Comparison of ENCODE assay signal across 18 cellular contexts in genomic region chr1:26350701-26351590, GRCh38. TPM values are rescaled to one million over a fixed set of nuclear protein-coding genes. Genes with fewer than 3 reads are reported as not detected.
DNase-seq lines count a peak whose midpoint lies in the region; ATAC-seq, FAIRE-seq and TF ChIP-seq lines count a peak whose summit lies in the region.
"Had no signal": no experiment of that assay in that cellular context is flagged by ENCODE, and none has a peak within 500 bp of the region (broad histone marks: within the 10 kb centered on the region; RNA-seq: fewer than 3 reads in every experiment).

No MANE protein-coding gene starts in this region.

- H3K27ac Mint-ChIP-seq in CD14-positive monocyte = no peak overlapping the region
- H3K27ac Mint-ChIP-seq: CD8-positive, alpha-beta T cell; effector memory CD8-positive, alpha-beta T cell had no signal

- H3K27ac ChIP-seq in iPS-18a (ENCODE audit: low read length) = no peak overlapping the region
- H3K27ac ChIP-seq: neutrophil, VCaP had no signal

- H3K9me3 ChIP-seq in iPS-18a (ENCODE audit: control insufficient read depth, low read depth, low read length) = no peaks in the 10 kb centered on the region
- H3K9me3 ChIP-seq: neutrophil had no signal

- H3K4me3 Mint-ChIP-seq in CD14-positive monocyte = no peak overlapping the region
- H3K4me3 Mint-ChIP-seq: CD8-positive, alpha-beta T cell; effector memory CD8-positive, alpha-beta T cell had no signal

- peaks cover 14% of the 10 kb centered on the region for H3K4me1 ChIP-seq in iPS-18a (ENCODE audit: control insufficient read depth, low read depth, low read length)

- no peaks in the 10 kb centered on the region for H3K36me3 ChIP-seq in iPS-18a (ENCODE audit: control insufficient read depth, low read depth, low read length)
- H3K36me3 ChIP-seq: neutrophil had no signal

- peak overlapping the region; percentile 1 for H3K4me3 ChIP-seq in iPS-18a (ENCODE audit: low read length)

- TF ChIP-seq POLR2A in GM12891 (IDR thresholded peaks at IDR 0.05; ENCODE audit: low read depth, low read length) = no peak

- no peak for TF ChIP-seq CTCF in CD14-positive monocyte (IDR thresholded peaks at IDR 0.05)

- H3K9ac ChIP-seq in iPS-18a (ENCODE audit: low read length) = peak overlapping the region; percentile 16

- no peaks in the 10 kb centered on the region for H3K36me3 Mint-ChIP-seq in CD14-positive monocyte
- H3K36me3 Mint-ChIP-seq: CD8-positive, alpha-beta T cell had no signal

- peaks cover 0 to 2% (median 0%) of the 10 kb centered on the region in 7 donors for H3K9me3 Mint-ChIP-seq in CD14-positive monocyte
- H3K9me3 Mint-ChIP-seq: CD8-positive, alpha-beta T cell; effector memory CD8-positive, alpha-beta T cell had no signal

- peaks cover 0 to 3% (median 2%) of the 10 kb centered on the region in 3 donors for H3K27me3 Mint-ChIP-seq in CD14-positive monocyte (ENCODE audit: low read depth in 3 of 3)

- ATAC-seq in HG02885 (IDR thresholded peaks at IDR 0.05; ENCODE audit: poor library complexity, unreplicated experiment) (no peak), GM21529 (IDR thresholded peaks at IDR 0.05; ENCODE audit: unreplicated experiment) (no peak)
- ATAC-seq: CD8-positive, alpha-beta T cell; effector memory CD8-positive, alpha-beta T cell had no signal

- peaks cover 7% of the 10 kb centered on the region for H3K4me1 Mint-ChIP-seq in CD14-positive monocyte

- peak; percentile 47 for DNase-seq in HK-2 (ENCODE audit: unreplicated experiment)
- peak; percentile 29 for DNase-seq in astrocyte of the hippocampus (ENCODE audit: low read depth, low spot score)
- DNase-seq in pulmonary artery endothelial cell (ENCODE audit: low read depth, low spot score) = peak; percentile 46
- no peak for DNase-seq in CD14-positive monocyte (ENCODE audit: low spot score)
- no peak for DNase-seq in GM12891 (ENCODE audit: insufficient read length, low spot score)
- DNase-seq: activated T-cell treated with anti-CD3 and anti-CD28 coated beads, Interleukin-2, amount 50 U/mL, for 1 hour; CD8-positive, alpha-beta T cell; effector memory CD8-positive, alpha-beta T cell; NCI-H345; stimulated activated CD4-positive, alpha-beta T cell treated with anti-CD3 and anti-CD28 coated beads, Interleukin-1b, Interleukin-23, amount 100 ng/mL, for 48 hours; stimulated activated naive CD4-positive, alpha-beta T cell treated with Interleukin-2 at 50 U/mL for 16 hours had no signal

- no peaks in the 10 kb centered on the region for H3K27me3 ChIP-seq in iPS-18a (ENCODE audit: control insufficient read depth, insufficient read depth, low read length)

- no peak for FAIRE-seq in GM12891 (lab: Jason Lieb, UNC)
- FAIRE-seq: GM19239 had no signal

- intact Hi-C loops in CD14-positive monocyte (cut with micrococcal nuclease) = no loop called here

TF ChIP-seq in GM12891, 5 proteins besides CTCF, POLR2A, EP300 and RAD21:
- no peak for TF ChIP-seq POU2F2 (IDR thresholded peaks at IDR 0.05; ENCODE audit: low read depth, low read length)
- no peak for TF ChIP-seq TAF1 (IDR thresholded peaks at IDR 0.05; ENCODE audit: low read depth, low read length)
- no peak for TF ChIP-seq SPI1 (IDR thresholded peaks at IDR 0.05; ENCODE audit: low read depth, low read length)

RNA-seq across cellular contexts. Expression of gene CRYBG2, which starts 3.0 kb away (rescaled TPM):
- 0.35 TPM in 1 of 2 replicates, not detected in the other for total RNA-seq in pulmonary artery endothelial cell
- polyA plus RNA-seq in CD14-positive monocyte = not detected
- 0.21 TPM for polyA plus RNA-seq in GM12891 (2012; ENCODE audit: low read depth, missing spikeins)
- total RNA-seq: H4 had no signal

RNA-seq across cellular contexts. Expression of gene ZNF683, which starts 21.6 kb away (rescaled TPM):
- not detected in 2 replicates for total RNA-seq in pulmonary artery endothelial cell
- polyA plus RNA-seq in CD14-positive monocyte = not detected
- polyA plus RNA-seq in GM12891 (2012; ENCODE audit: low read depth, missing spikeins) = not detected
- total RNA-seq: H4 had no signal

RNA-seq across cellular contexts. Expression of gene CD52, which starts 33.2 kb away (rescaled TPM):
- not detected in 2 replicates for total RNA-seq in pulmonary artery endothelial cell
- 1,000 to 10,000 TPM; 2,617 to 4,047 TPM for polyA plus RNA-seq in CD14-positive monocyte
- polyA plus RNA-seq in GM12891 (2012; ENCODE audit: low read depth, missing spikeins) = 874 TPM

RNA-seq across cellular contexts. Expression of gene UBXN11, which starts 44.5 kb away (rescaled TPM):
- total RNA-seq in pulmonary artery endothelial cell = 3.0 and 4.3 TPM in 2 replicates
- polyA plus RNA-seq in CD14-positive monocyte = 10 to 100 TPM; 48.0 to 52.1 TPM
- polyA plus RNA-seq in GM12891 (2012; ENCODE audit: low read depth, missing spikeins) = 12.8 TPM

RNA-seq across cellular contexts. Expression of gene LIN28A, which starts 59.7 kb away (rescaled TPM):
- total RNA-seq in pulmonary artery endothelial cell = not detected in 2 replicates
- not detected for polyA plus RNA-seq in CD14-positive monocyte
- polyA plus RNA-seq in GM12891 (2012; ENCODE audit: low read depth, missing spikeins) = not detected
- total RNA-seq: CD8-positive, alpha-beta T cell; H4 had no signal

Comparison
In these comparisons a context has a peak if more than half of its experiments do, and no peak if none do; other contexts are left out.
1. DNase-seq: peak in HK-2 (single experiment), astrocyte of the hippocampus (single experiment) and pulmonary artery endothelial cell (single experiment); none in CD14-positive monocyte (single experiment) and GM12891 (single experiment).